ENCODE assay signal across 8 cellular contexts in genomic region chr20:62122659-62123449, GRCh38. TPM values are rescaled to one million over a fixed set of nuclear protein-coding genes. Genes with fewer than 3 reads are reported as not detected.
DNase-seq lines count a peak whose midpoint lies in the region; ATAC-seq and TF ChIP-seq lines count a peak whose summit lies in the region.

No MANE protein-coding gene starts in this region.

- H3K4me1 ChIP-seq in A673 (ENCODE audit: insufficient read depth, low read length, poor library complexity, severe bottlenecking): peaks cover 17% of the 10 kb centered on the region

- H3K27me3 ChIP-seq in A673 (replicated peaks; ENCODE audit: insufficient read depth, low read depth, low read length, poor library complexity): no peaks in the 10 kb centered on the region

- no TSS peak for BruUV-seq in A673 (replicated peaks; lab: Mats Ljungman, UMichigan)

- ATAC-seq in GM18499 (IDR thresholded peaks at IDR 0.05; ENCODE audit: insufficient read depth, unreplicated experiment) (peak; percentile 11), HG02970 (IDR thresholded peaks at IDR 0.05; ENCODE audit: low FRiP score, unreplicated experiment) (peak; percentile 14)

- POLR2A ChIA-PET in A673 (lab: Charles Lee; ENCODE audit: low non-redundant PET): interaction anchor here (1.2 kb wide), 1 partner anchor 57 kb away, joined by 3 read pairs; the partner anchor contains the start of gene TAF4

- intact Hi-C loops in A673 (cut with micrococcal nuclease; ENCODE audit: unreplicated experiment): no loop called here

- TF ChIP-seq CTCF in A673 (conservative IDR thresholded peaks at IDR 0.05; ENCODE audit: low read depth, low read length): no peak

- peak overlapping the region; percentile 89 for H3K4me3 ChIP-seq in A673 (ENCODE audit: low read depth, low read length, poor library complexity, severe bottlenecking)

- CTCF ChIA-PET in A673 (lab: Charles Lee): interaction anchor here (0.6 kb wide), 1 partner anchor 100 kb away, joined by 4 read pairs; no protein-coding TSS in a partner anchor

- in situ Hi-C loops in G401 (cut with HindIII; ENCODE audit: low sequenced_read_pairs): no loop called here

- DNase-seq in A673 (ENCODE audit: low spot score) (peak; percentile 57), NCI-H510A treated with DMSO at 0.1 percent for 48 hours (lab: John Stamatoyannopoulos, UW) (peak; percentile 51), glomerular visceral epithelial cell (ENCODE audit: extremely low spot score) (peak; percentile 63), renal cortical epithelial cell (ENCODE audit: low read depth) (peak; percentile 10), G401 (ENCODE audit: low spot score) (no peak)
- DNase-seq in activated effector memory CD4-positive, alpha-beta T cell treated with anti-CD3 and anti-CD28 coated beads, Interleukin-2, amount 50 U/mL, for 16 hours: peak; percentile 82

- H3K9me3 ChIP-seq in A673 (ENCODE audit: low read depth, low read length, poor library complexity, severe bottlenecking): no peaks in the 10 kb centered on the region

- peak overlapping the region; percentile 87 for H3K27ac ChIP-seq in A673 (ENCODE audit: low read depth, low read length, poor library complexity, severe bottlenecking)

- H3K36me3 ChIP-seq in A673 (ENCODE audit: insufficient read depth, low read length, poor library complexity, severe bottlenecking): peaks cover 40% of the 10 kb centered on the region

RNA-seq across cellular contexts. Expression of gene LSM14B, which starts 0.6 kb away (rescaled TPM):
- total RNA-seq in A673 (2021) (72.5 and 80.2 TPM in 2 replicates), renal cortical epithelial cell (29.7 and 34.7 TPM in 2 replicates)
- total RNA-seq in G401 (2014; rRNA removed; shearing (Covaris generic)): 73.9 and 86.4 TPM in 2 replicates

RNA-seq across cellular contexts. Expression of gene PSMA7, which starts 20.3 kb away (rescaled TPM):
- total RNA-seq in A673 (2021) (555 and 593 TPM in 2 replicates), renal cortical epithelial cell (356 and 449 TPM in 2 replicates)
- 631 and 699 TPM in 2 replicates for total RNA-seq in G401 (2014; rRNA removed; shearing (Covaris generic))

RNA-seq across cellular contexts. Expression of gene SS18L1, which starts 20.7 kb away (rescaled TPM):
- 34.7 and 39.6 TPM in 2 replicates for total RNA-seq in A673 (2021)
- total RNA-seq in renal cortical epithelial cell: 10.2 and 21.8 TPM in 2 replicates
- total RNA-seq in G401 (2014; rRNA removed; shearing (Covaris generic)): 9.6 and 13.2 TPM in 2 replicates

RNA-seq across cellular contexts. Expression of gene TAF4, which starts 57.2 kb away (rescaled TPM):
- 32.7 and 37.0 TPM in 2 replicates for total RNA-seq in A673 (2021)
- total RNA-seq in renal cortical epithelial cell: 3.3 and 19.9 TPM in 2 replicates
- 8.2 and 13.8 TPM in 2 replicates for total RNA-seq in G401 (2014; rRNA removed; shearing (Covaris generic))

RNA-seq across cellular contexts. Expression of gene MTG2, which starts 60.0 kb away (rescaled TPM):
- 40.9 and 48.1 TPM in 2 replicates for total RNA-seq in A673 (2021)
- 21.7 and 25.2 TPM in 2 replicates for total RNA-seq in renal cortical epithelial cell
- 30.6 and 48.2 TPM in 2 replicates for total RNA-seq in G401 (2014; rRNA removed; shearing (Covaris generic))
